Comparison of ENCODE assay signal across 8 cellular contexts in genomic region chr20:46970937-46971630, GRCh38.
DNase-seq lines count a peak whose midpoint lies in the region; ATAC-seq and TF ChIP-seq lines count a peak whose summit lies in the region.

No MANE protein-coding gene starts in this region.

- BruUV-seq in A673 (replicated peaks; lab: Mats Ljungman, UMichigan): no TSS peak
- BruUV-seq in PC-9 (replicated peaks; lab: Mats Ljungman, UMichigan): no TSS peak

- no peak overlapping the region for H2AFZ ChIP-seq in PC-9

- no peaks in the 10 kb centered on the region for H3K79me2 ChIP-seq in PC-9 (ENCODE audit: low read depth)

- no peak overlapping the region for H3K4me3 Mint-ChIP-seq in activated naive CD4-positive, alpha-beta T cell treated with anti-CD3 and anti-CD28 coated beads, Interleukin-2, amount 10 ng/mL, durations not matched to agents 7 days and 5 days

- H3K27me3 Mint-ChIP-seq in activated naive CD4-positive, alpha-beta T cell treated with anti-CD3 and anti-CD28 coated beads, Interleukin-2, amount 10 ng/mL, durations not matched to agents 7 days and 5 days: peaks cover 43% of the 10 kb centered on the region

- H3K9me3 ChIP-seq in A673 (ENCODE audit: low read depth, low read length, poor library complexity, severe bottlenecking) (no peaks in the 10 kb centered on the region), PC-9 (ENCODE audit: insufficient read depth, low read depth) (no peaks in the 10 kb centered on the region), upper lobe of right lung (no peaks in the 10 kb centered on the region)

- peaks cover 14% of the 10 kb centered on the region for H3K4me1 Mint-ChIP-seq in activated naive CD4-positive, alpha-beta T cell treated with anti-CD3 and anti-CD28 coated beads, Interleukin-2, amount 10 ng/mL, durations not matched to agents 7 days and 5 days

- TF ChIP-seq CTCF in A673 (conservative IDR thresholded peaks at IDR 0.05; ENCODE audit: low read depth, low read length) (no peak), GM13977 (IDR thresholded peaks at IDR 0.05; ENCODE audit: extremely low read depth, insufficient read depth, missing control alignments) (no peak), PC-9 (conservative IDR thresholded peaks at IDR 0.05) (no peak), fibroblast of villous mesenchyme (IDR thresholded peaks at IDR 0.05; ENCODE audit: insufficient read depth, low read depth, low read length) (no peak), upper lobe of right lung (IDR thresholded peaks at IDR 0.05) (no peak)

- H3K4me2 ChIP-seq in PC-9: peak overlapping the region; percentile 5; the same call in 1 of the 2 replicates

- H4K20me1 ChIP-seq in PC-9 (ENCODE audit: insufficient read depth): no peaks in the 10 kb centered on the region

- intact Hi-C loops in A673 (cut with micrococcal nuclease; ENCODE audit: unreplicated experiment) (no loop called here), PC-9 (cut with micrococcal nuclease; ENCODE audit: unreplicated experiment) (no loop called here), upper lobe of right lung (cut with DNase I) (no loop called here)

- no peaks in the 10 kb centered on the region for H3K9me3 Mint-ChIP-seq in activated naive CD4-positive, alpha-beta T cell treated with anti-CD3 and anti-CD28 coated beads, Interleukin-2, amount 10 ng/mL, durations not matched to agents 7 days and 5 days

- peaks cover 24% of the 10 kb centered on the region for H3K27me3 ChIP-seq in A673 (replicated peaks; ENCODE audit: insufficient read depth, low read depth, low read length, poor library complexity)
- no peaks in the 10 kb centered on the region for H3K27me3 ChIP-seq in PC-9 (ENCODE audit: insufficient read depth, low read depth)
- peaks cover 7% of the 10 kb centered on the region for H3K27me3 ChIP-seq in upper lobe of right lung

- ATAC-seq in upper lobe of right lung (peak; percentile 49), HG02610 (IDR thresholded peaks at IDR 0.05; ENCODE audit: unreplicated experiment) (no peak), HG03095 (IDR thresholded peaks at IDR 0.05; ENCODE audit: unreplicated experiment) (no peak)

- H3K36me3 ChIP-seq in A673 (ENCODE audit: insufficient read depth, low read length, poor library complexity, severe bottlenecking) (no peaks in the 10 kb centered on the region), PC-9 (ENCODE audit: low read depth) (no peaks in the 10 kb centered on the region), upper lobe of right lung (no peaks in the 10 kb centered on the region)

- in situ Hi-C loops in GM13977 (cut with MboI; ENCODE audit: low pct_unique_long_range_greater_than_20kb, low sequenced_read_pairs, unreplicated experiment): no loop called here

- H3K9me2 ChIP-seq in PC-9 (ENCODE audit: insufficient read depth): no peaks in the 10 kb centered on the region

- H3K4me1 ChIP-seq in A673 (ENCODE audit: insufficient read depth, low read length, poor library complexity, severe bottlenecking) (no peaks in the 10 kb centered on the region), PC-9 (replicated peaks; ENCODE audit: insufficient read depth) (no peaks in the 10 kb centered on the region), upper lobe of right lung (no peaks in the 10 kb centered on the region)

- H3K4me3 ChIP-seq in A673 (ENCODE audit: low read depth, low read length, poor library complexity, severe bottlenecking) (no peak overlapping the region), PC-9 (no peak overlapping the region), fibroblast of villous mesenchyme (ENCODE audit: low read depth, low read length) (no peak overlapping the region), upper lobe of right lung (no peak overlapping the region)

- CTCF ChIA-PET in A673 (lab: Charles Lee) (no interaction called here), PC-9 (lab: Charles Lee) (interaction anchor here (0.6 kb wide), 1 partner anchor 60 kb away, joined by 4 read pairs; no protein-coding TSS in a partner anchor)
- CTCF ChIA-PET in activated naive CD4-positive, alpha-beta T cell treated with anti-CD3 and anti-CD28 coated beads, Interleukin-2, amount 10 ng/mL, durations not matched to agents 7 days and 5 days (lab: Charles Lee): no interaction called here

- POLR2A ChIA-PET in A673 (lab: Charles Lee; ENCODE audit: low non-redundant PET): no interaction called here
- POLR2A ChIA-PET in PC-9 (lab: Charles Lee; ENCODE audit: unreplicated experiment): interaction anchor here (0.6 kb wide), 2 partner anchors 11 to 134 kb away, joined by 5 to 9 read pairs; no protein-coding TSS in a partner anchor

- DNase-seq in A673 (ENCODE audit: low spot score) (peak; percentile 45), GM13977 (ENCODE audit: low spot score) (peak; percentile 35), PC-9 (peak in 1 of 2 experiments; percentile 95), fibroblast of villous mesenchyme (ENCODE audit: low read depth) (peak; percentile 88), upper lobe of right lung (no peak)
- DNase-seq in activated naive CD4-positive, alpha-beta T cell treated with anti-CD3 and anti-CD28 coated beads, Interleukin-2, amount 10 ng/mL, durations not matched to agents 7 days and 5 days: no peak

- H3K27ac ChIP-seq in A673 (ENCODE audit: low read depth, low read length, poor library complexity, severe bottlenecking): no peak overlapping the region
- H3K27ac ChIP-seq in PC-9: no peak overlapping the region
- no peak overlapping the region for H3K27ac ChIP-seq in upper lobe of right lung

- H3K27ac Mint-ChIP-seq in activated naive CD4-positive, alpha-beta T cell treated with anti-CD3 and anti-CD28 coated beads, Interleukin-2, amount 10 ng/mL, durations not matched to agents 7 days and 5 days: no peak overlapping the region

- no peaks in the 10 kb centered on the region for H3K36me3 Mint-ChIP-seq in activated naive CD4-positive, alpha-beta T cell treated with anti-CD3 and anti-CD28 coated beads, Interleukin-2, amount 10 ng/mL, durations not matched to agents 7 days and 5 days

- no peaks in the 10 kb centered on the region; the same call in 1 of the 2 replicates for H3F3A ChIP-seq in PC-9 (ENCODE audit: insufficient read depth, low read depth)

Comparison
In these comparisons a context has a peak if more than half of its experiments do, and no peak if none do; other contexts are left out.
1. DNase-seq: peak in A673 (single experiment), GM13977 (single experiment) and fibroblast of villous mesenchyme (single experiment); none in upper lobe of right lung (single experiment) and activated naive CD4-positive, alpha-beta T cell treated with anti-CD3 and anti-CD28 coated beads, Interleukin-2, amount 10 ng/mL, durations not matched to agents 7 days and 5 days (single experiment).